Comparison of ENCODE assay signal across 1 cellular context in the genomic region with DNA sequence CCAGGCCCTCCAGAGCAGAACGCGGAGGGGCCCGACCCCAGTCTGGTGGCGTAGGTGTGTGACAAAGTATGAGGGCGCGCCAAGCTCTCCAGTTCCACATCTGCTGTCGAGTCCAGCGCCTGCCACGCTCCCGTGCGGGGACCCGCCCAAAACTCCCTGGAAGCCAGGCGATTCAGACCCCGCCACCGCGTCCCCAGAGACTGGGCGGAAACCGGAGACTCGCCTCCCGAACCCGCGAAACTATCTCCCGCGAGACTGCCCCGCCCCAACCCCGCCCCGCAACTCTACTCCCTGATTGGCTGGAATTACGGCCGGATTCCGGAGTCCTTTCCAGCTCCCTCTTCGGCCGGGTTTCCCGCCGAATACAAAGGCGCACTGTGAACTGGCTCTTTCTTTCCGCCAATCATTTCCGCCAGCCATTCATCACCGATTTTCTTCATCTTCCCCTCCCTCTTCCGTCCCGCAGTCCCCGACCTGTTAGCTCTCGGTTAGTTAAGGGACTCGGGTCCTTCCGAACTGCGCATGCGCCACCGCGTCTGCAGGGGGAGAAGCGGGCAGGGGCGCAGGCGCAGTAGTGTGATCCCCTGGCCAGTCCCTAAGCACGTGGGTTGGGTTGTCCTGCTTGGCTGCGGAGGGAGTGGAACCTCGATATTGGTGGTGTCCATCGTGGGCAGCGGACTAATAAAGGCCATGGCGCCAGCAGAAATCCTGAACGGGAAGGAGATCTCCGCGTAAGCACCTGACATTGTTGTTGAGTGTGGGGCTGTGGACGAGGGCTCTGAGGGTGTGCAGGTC.
A peak's percentile ranks its signal among the peaks of the same experiment; 100 is the strongest.
TF ChIP-seq lines count a peak whose summit lies in the region.

A gene (plus strand): TSS at position 616 of the 795 bp plus-strand sequence. CDS start 75 bp downstream, at position 691.

TF ChIP-seq in HepG2, 621 proteins besides CTCF, POLR2A, EP300 and RAD21 (continued from another document and continues in another):
- no peak for TF ChIP-seq ZNF335 (CRISPR knock-in tag; IDR thresholded peaks at IDR 0.05)
- peak; percentile 93 for TF ChIP-seq ZFP37 (CRISPR knock-in tag; IDR thresholded peaks at IDR 0.05; ENCODE audit: borderline replicate concordance)
- peak; percentile 90 for TF ChIP-seq SP2 (CRISPR knock-in tag; IDR thresholded peaks at IDR 0.05)
- peak; percentile 87 for TF ChIP-seq HIVEP1 (CRISPR knock-in tag; IDR thresholded peaks at IDR 0.05)
- TF ChIP-seq, protein P1, sequence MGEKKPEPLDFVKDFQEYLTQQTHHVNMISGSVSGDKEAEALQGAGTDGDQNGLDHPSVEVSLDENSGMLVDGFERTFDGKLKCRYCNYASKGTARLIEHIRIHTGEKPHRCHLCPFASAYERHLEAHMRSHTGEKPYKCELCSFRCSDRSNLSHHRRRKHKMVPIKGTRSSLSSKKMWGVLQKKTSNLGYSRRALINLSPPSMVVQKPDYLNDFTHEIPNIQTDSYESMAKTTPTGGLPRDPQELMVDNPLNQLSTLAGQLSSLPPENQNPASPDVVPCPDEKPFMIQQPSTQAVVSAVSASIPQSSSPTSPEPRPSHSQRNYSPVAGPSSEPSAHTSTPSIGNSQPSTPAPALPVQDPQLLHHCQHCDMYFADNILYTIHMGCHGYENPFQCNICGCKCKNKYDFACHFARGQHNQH (CRISPR knock-in tag; IDR thresholded peaks at IDR 0.05), result peak; percentile 33; the same call in 1 of the 2 replicates
- TF ChIP-seq, protein P2, sequence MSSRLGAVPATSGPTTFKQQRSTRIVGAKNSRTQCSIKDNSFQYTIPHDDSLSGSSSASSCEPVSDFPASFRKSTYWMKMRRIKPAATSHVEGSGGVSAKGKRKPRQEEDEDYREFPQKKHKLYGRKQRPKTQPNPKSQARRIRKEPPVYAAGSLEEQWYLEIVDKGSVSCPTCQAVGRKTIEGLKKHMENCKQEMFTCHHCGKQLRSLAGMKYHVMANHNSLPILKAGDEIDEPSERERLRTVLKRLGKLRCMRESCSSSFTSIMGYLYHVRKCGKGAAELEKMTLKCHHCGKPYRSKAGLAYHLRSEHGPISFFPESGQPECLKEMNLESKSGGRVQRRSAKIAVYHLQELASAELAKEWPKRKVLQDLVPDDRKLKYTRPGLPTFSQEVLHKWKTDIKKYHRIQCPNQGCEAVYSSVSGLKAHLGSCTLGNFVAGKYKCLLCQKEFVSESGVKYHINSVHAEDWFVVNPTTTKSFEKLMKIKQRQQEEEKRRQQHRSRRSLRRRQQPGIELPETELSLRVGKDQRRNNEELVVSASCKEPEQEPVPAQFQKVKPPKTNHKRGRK (CRISPR knock-in tag; IDR thresholded peaks at IDR 0.05), result no peak
- TF ChIP-seq HOXD1 (CRISPR knock-in tag; IDR thresholded peaks at IDR 0.05), result peak; percentile 55; the same call in 1 of the 2 replicates
- TF ChIP-seq REPIN1 (CRISPR knock-in tag; IDR thresholded peaks at IDR 0.05; ENCODE audit: borderline replicate concordance, low read depth), result peak; percentile 77
- peak; percentile 47 for TF ChIP-seq ETV5 (CRISPR knock-in tag; IDR thresholded peaks at IDR 0.05; ENCODE audit: borderline replicate concordance)
- 0 out of 2 replicates have a peak, but pooled peaks have one; percentile 16 for TF ChIP-seq HNRNPL (IDR thresholded peaks at IDR 0.05; ENCODE audit: low read depth, low read length)
- no peak for TF ChIP-seq CBX2 (IDR thresholded peaks at IDR 0.05; ENCODE audit: low read depth, low read length)
- no peak for TF ChIP-seq CBX2 (CRISPR knock-in tag; IDR thresholded peaks at IDR 0.05; ENCODE audit: low read depth)
- TF ChIP-seq SOX13 (IDR thresholded peaks at IDR 0.05), result peak; percentile 32; the same call in 1 of the 2 replicates
- 0 out of 4 replicates have a peak, but pooled peaks of 1 of the 2 experiments have one; percentile 12 for TF ChIP-seq SOX13 (CRISPR knock-in tag; conservative IDR thresholded peaks at IDR 0.05 in 1 of 2, IDR thresholded peaks at IDR 0.05 in 1 of 2)
- 0 out of 2 replicates have a peak, but pooled peaks have one; percentile 18 for TF ChIP-seq IRF2 (CRISPR knock-in tag; IDR thresholded peaks at IDR 0.05)
- TF ChIP-seq RAD51 (IDR thresholded peaks at IDR 0.05; ENCODE audit: borderline replicate concordance), result no peak
- TF ChIP-seq, protein P3, sequence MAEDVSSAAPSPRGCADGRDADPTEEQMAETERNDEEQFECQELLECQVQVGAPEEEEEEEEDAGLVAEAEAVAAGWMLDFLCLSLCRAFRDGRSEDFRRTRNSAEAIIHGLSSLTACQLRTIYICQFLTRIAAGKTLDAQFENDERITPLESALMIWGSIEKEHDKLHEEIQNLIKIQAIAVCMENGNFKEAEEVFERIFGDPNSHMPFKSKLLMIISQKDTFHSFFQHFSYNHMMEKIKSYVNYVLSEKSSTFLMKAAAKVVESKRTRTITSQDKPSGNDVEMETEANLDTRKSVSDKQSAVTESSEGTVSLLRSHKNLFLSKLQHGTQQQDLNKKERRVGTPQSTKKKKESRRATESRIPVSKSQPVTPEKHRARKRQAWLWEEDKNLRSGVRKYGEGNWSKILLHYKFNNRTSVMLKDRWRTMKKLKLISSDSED (CRISPR knock-in tag; IDR thresholded peaks at IDR 0.05), result peak; percentile 71; the same call in 1 of the 2 replicates
- TF ChIP-seq, protein P4, sequence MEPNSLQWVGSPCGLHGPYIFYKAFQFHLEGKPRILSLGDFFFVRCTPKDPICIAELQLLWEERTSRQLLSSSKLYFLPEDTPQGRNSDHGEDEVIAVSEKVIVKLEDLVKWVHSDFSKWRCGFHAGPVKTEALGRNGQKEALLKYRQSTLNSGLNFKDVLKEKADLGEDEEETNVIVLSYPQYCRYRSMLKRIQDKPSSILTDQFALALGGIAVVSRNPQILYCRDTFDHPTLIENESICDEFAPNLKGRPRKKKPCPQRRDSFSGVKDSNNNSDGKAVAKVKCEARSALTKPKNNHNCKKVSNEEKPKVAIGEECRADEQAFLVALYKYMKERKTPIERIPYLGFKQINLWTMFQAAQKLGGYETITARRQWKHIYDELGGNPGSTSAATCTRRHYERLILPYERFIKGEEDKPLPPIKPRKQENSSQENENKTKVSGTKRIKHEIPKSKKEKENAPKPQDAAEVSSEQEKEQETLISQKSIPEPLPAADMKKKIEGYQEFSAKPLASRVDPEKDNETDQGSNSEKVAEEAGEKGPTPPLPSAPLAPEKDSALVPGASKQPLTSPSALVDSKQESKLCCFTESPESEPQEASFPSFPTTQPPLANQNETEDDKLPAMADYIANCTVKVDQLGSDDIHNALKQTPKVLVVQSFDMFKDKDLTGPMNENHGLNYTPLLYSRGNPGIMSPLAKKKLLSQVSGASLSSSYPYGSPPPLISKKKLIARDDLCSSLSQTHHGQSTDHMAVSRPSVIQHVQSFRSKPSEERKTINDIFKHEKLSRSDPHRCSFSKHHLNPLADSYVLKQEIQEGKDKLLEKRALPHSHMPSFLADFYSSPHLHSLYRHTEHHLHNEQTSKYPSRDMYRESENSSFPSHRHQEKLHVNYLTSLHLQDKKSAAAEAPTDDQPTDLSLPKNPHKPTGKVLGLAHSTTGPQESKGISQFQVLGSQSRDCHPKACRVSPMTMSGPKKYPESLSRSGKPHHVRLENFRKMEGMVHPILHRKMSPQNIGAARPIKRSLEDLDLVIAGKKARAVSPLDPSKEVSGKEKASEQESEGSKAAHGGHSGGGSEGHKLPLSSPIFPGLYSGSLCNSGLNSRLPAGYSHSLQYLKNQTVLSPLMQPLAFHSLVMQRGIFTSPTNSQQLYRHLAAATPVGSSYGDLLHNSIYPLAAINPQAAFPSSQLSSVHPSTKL (CRISPR knock-in tag; IDR thresholded peaks at IDR 0.05), result peak; percentile 52
- no peak for TF ChIP-seq ATF7 (IDR thresholded peaks at IDR 0.05)
- TF ChIP-seq ATF7 (CRISPR knock-in tag; IDR thresholded peaks at IDR 0.05), result peak; percentile 63
- no peak for TF ChIP-seq ZBTB1 (CRISPR knock-in tag; IDR thresholded peaks at IDR 0.05; ENCODE audit: borderline replicate concordance)
- TF ChIP-seq HNF4G (IDR thresholded peaks at IDR 0.05; ENCODE audit: borderline replicate concordance, low read depth, low read length), result 0 out of 2 replicates have a peak, but pooled peaks have one; percentile 9
- no peak for TF ChIP-seq HNF4G (CRISPR knock-in tag; IDR thresholded peaks at IDR 0.05; ENCODE audit: borderline replicate concordance, low read depth)
- TF ChIP-seq POLR2AphosphoS2 (IDR thresholded peaks at IDR 0.05; ENCODE audit: low read depth, low read length), result no peak
- TF ChIP-seq KDM5B (CRISPR knock-in tag; IDR thresholded peaks at IDR 0.05; ENCODE audit: borderline replicate concordance), result peak; percentile 93
- 0 out of 2 replicates have a peak, but pooled peaks have one; percentile 58 for TF ChIP-seq PAX8 (CRISPR knock-in tag; IDR thresholded peaks at IDR 0.05; ENCODE audit: borderline replicate concordance)
- peak; percentile 72; the same call in 1 of the 2 replicates for TF ChIP-seq ZNF564 (CRISPR knock-in tag; IDR thresholded peaks at IDR 0.05)
- TF ChIP-seq ZNF138 (CRISPR knock-in tag; IDR thresholded peaks at IDR 0.05; ENCODE audit: low read depth), result 0 out of 2 replicates have a peak, but pooled peaks have one; percentile 61
- TF ChIP-seq DR1 (CRISPR knock-in tag; IDR thresholded peaks at IDR 0.05), result peak; percentile 74
- TF ChIP-seq SOX6 (IDR thresholded peaks at IDR 0.05), result no peak
- TF ChIP-seq SOX6 (CRISPR knock-in tag; IDR thresholded peaks at IDR 0.05), result peak; percentile 46
- TF ChIP-seq ZNF431 (CRISPR knock-in tag; IDR thresholded peaks at IDR 0.05; ENCODE audit: borderline replicate concordance, low read depth), result 0 out of 2 replicates have a peak, but pooled peaks have one; percentile 56
- TF ChIP-seq, protein P5, sequence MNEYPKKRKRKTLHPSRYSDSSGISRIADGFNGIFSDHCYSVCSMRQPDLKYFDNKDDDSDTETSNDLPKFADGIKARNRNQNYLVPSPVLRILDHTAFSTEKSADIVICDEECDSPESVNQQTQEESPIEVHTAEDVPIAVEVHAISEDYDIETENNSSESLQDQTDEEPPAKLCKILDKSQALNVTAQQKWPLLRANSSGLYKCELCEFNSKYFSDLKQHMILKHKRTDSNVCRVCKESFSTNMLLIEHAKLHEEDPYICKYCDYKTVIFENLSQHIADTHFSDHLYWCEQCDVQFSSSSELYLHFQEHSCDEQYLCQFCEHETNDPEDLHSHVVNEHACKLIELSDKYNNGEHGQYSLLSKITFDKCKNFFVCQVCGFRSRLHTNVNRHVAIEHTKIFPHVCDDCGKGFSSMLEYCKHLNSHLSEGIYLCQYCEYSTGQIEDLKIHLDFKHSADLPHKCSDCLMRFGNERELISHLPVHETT (CRISPR knock-in tag; conservative IDR thresholded peaks at IDR 0.05), result peak; percentile 57; the same call in 1 of the 2 replicates
- TF ChIP-seq, protein P6, sequence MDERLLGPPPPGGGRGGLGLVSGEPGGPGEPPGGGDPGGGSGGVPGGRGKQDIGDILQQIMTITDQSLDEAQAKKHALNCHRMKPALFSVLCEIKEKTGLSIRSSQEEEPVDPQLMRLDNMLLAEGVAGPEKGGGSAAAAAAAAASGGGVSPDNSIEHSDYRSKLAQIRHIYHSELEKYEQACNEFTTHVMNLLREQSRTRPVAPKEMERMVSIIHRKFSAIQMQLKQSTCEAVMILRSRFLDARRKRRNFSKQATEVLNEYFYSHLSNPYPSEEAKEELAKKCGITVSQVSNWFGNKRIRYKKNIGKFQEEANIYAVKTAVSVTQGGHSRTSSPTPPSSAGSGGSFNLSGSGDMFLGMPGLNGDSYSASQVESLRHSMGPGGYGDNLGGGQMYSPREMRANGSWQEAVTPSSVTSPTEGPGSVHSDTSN (CRISPR knock-in tag; IDR thresholded peaks at IDR 0.05), result peak; percentile 91
- no peak for TF ChIP-seq ZNF317 (CRISPR knock-in tag; IDR thresholded peaks at IDR 0.05)
- TF ChIP-seq KDM4B (CRISPR knock-in tag; IDR thresholded peaks at IDR 0.05), result peak; percentile 63; the same call in 1 of the 2 replicates
- TF ChIP-seq ZNF501 (CRISPR knock-in tag; IDR thresholded peaks at IDR 0.05), result peak; percentile 48; the same call in 1 of the 2 replicates
- peak; percentile 87 for TF ChIP-seq ZNF451 (CRISPR knock-in tag; IDR thresholded peaks at IDR 0.05)
- TF ChIP-seq, protein P7, sequence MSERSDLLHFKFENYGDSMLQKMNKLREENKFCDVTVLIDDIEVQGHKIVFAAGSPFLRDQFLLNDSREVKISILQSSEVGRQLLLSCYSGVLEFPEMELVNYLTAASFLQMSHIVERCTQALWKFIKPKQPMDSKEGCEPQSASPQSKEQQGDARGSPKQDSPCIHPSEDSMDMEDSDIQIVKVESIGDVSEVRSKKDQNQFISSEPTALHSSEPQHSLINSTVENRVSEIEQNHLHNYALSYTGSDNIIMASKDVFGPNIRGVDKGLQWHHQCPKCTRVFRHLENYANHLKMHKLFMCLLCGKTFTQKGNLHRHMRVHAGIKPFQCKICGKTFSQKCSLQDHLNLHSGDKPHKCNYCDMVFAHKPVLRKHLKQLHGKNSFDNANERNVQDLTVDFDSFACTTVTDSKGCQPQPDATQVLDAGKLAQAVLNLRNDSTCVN (CRISPR knock-in tag; IDR thresholded peaks at IDR 0.05; ENCODE audit: borderline replicate concordance), result peak; percentile 63; the same call in 1 of the 2 replicates
- 0 out of 2 replicates have a peak, but pooled peaks have one; percentile 18 for TF ChIP-seq RARG (CRISPR knock-in tag; IDR thresholded peaks at IDR 0.05; ENCODE audit: low read depth)
- TF ChIP-seq MAZ (IDR thresholded peaks at IDR 0.05; ENCODE audit: borderline replicate concordance, low read depth, low read length), result peak; percentile 26; the same call in 1 of the 2 replicates
- peak; percentile 89 for TF ChIP-seq MAZ (CRISPR knock-in tag; IDR thresholded peaks at IDR 0.05; ENCODE audit: low read depth)
- TF ChIP-seq SP1 (IDR thresholded peaks at IDR 0.05), result no peak
- TF ChIP-seq SP1 (CRISPR knock-in tag; IDR thresholded peaks at IDR 0.05), result no peak; the same call in 1 of the 2 replicates
- 0 out of 4 replicates have a peak, but pooled peaks of 1 of the 2 experiments have one; percentile 51 for TF ChIP-seq KLF16 (CRISPR knock-in tag; IDR thresholded peaks at IDR 0.05)
- TF ChIP-seq ZNF616 (CRISPR knock-in tag; IDR thresholded peaks at IDR 0.05; ENCODE audit: low read depth), result peak; percentile 86
- TF ChIP-seq ZNF33B (CRISPR knock-in tag; IDR thresholded peaks at IDR 0.05), result peak; percentile 94; the same call in 1 of the 2 replicates
- TF ChIP-seq, protein P8, sequence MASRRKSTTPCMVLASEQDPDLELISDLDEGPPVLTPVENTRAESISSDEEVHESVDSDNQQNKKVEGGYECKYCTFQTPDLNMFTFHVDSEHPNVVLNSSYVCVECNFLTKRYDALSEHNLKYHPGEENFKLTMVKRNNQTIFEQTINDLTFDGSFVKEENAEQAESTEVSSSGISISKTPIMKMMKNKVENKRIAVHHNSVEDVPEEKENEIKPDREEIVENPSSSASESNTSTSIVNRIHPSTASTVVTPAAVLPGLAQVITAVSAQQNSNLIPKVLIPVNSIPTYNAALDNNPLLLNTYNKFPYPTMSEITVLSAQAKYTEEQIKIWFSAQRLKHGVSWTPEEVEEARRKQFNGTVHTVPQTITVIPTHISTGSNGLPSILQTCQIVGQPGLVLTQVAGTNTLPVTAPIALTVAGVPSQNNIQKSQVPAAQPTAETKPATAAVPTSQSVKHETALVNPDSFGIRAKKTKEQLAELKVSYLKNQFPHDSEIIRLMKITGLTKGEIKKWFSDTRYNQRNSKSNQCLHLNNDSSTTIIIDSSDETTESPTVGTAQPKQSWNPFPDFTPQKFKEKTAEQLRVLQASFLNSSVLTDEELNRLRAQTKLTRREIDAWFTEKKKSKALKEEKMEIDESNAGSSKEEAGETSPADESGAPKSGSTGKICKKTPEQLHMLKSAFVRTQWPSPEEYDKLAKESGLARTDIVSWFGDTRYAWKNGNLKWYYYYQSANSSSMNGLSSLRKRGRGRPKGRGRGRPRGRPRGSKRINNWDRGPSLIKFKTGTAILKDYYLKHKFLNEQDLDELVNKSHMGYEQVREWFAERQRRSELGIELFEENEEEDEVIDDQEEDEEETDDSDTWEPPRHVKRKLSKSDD (CRISPR knock-in tag; IDR thresholded peaks at IDR 0.05; ENCODE audit: low read depth), result no peak
- TF ChIP-seq ZNF329 (CRISPR knock-in tag; IDR thresholded peaks at IDR 0.05; ENCODE audit: low read depth), result peak; percentile 70; the same call in 1 of the 2 replicates
- TF ChIP-seq RXRA (CRISPR knock-in tag; IDR thresholded peaks at IDR 0.05), result peak; percentile 18
- peak; percentile 88 for TF ChIP-seq ZNF253 (CRISPR knock-in tag; IDR thresholded peaks at IDR 0.05; ENCODE audit: borderline replicate concordance)
